In the genomic region with DNA sequence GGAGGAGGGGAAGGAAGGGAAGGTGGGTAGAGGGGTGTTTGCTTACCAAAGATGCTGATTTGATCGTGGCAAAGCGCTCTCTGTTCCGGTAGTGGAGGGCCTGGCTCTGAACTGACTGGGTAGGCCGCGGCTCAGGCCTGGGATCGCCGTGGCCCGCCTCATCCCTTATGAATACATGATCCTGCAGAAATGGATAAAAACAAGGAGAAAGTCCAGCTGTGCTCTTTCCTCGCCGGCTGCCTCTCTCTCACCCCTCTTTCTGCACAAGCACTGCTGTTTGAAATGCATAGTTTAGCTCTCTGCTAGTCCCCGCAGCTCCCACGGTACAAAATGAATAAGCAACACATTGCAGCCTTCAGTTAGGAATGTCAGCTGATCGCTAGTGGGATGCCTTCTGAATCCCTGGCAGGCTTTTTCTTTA, we compare ENCODE assay signal across 9 cellular contexts. TPM values are rescaled to one million over a fixed set of nuclear protein-coding genes. Genes with fewer than 3 reads are reported as not detected.
A peak's percentile ranks its signal among the peaks of the same experiment; 100 is the strongest.
DNase-seq lines count a peak whose midpoint lies in the region; ATAC-seq and TF ChIP-seq lines count a peak whose summit lies in the region.
"Had no signal": no experiment of that assay in that cellular context is flagged by ENCODE, and none has a peak within 500 bp of the region (broad histone marks: within the 10 kb centered on the region; RNA-seq: fewer than 3 reads in every experiment).

No MANE protein-coding gene starts in this region.

- no TSS peak for BruUV-seq in A673 (replicated peaks; lab: Mats Ljungman, UMichigan)

- H3K4me1 ChIP-seq in A673 (ENCODE audit: insufficient read depth, low read length, poor library complexity, severe bottlenecking): no peaks in the 10 kb centered on the region

- TF ChIP-seq CTCF in nephron (IDR thresholded peaks at IDR 0.05; ENCODE audit: unreplicated experiment in 3 of 3): no peak
- no peak for TF ChIP-seq CTCF in A673 (conservative IDR thresholded peaks at IDR 0.05; ENCODE audit: low read depth, low read length)

- H3K36me3 ChIP-seq in A673 (ENCODE audit: insufficient read depth, low read length, poor library complexity, severe bottlenecking): no peaks in the 10 kb centered on the region

- no peaks in the 10 kb centered on the region for H3K9me3 ChIP-seq in A673 (ENCODE audit: low read depth, low read length, poor library complexity, severe bottlenecking)

- H3K27me3 ChIP-seq in A673 (replicated peaks; ENCODE audit: insufficient read depth, low read depth, low read length, poor library complexity): no peaks in the 10 kb centered on the region

- POLR2A ChIA-PET in A673 (lab: Charles Lee; ENCODE audit: low non-redundant PET): no interaction called here

- H3K4me3 ChIP-seq in A673 (ENCODE audit: low read depth, low read length, poor library complexity, severe bottlenecking): no peak overlapping the region

- no peaks in the 10 kb centered on the region for H3K27me3 Mint-ChIP-seq in nephron (ENCODE audit: low read depth)
- H3K27me3 Mint-ChIP-seq in activated T-cell treated with anti-CD3 and anti-CD28 coated beads, Interleukin-2, amount 50 U/mL, for 72 hours (ENCODE audit: low read depth): no peaks in the 10 kb centered on the region
- H3K27me3 Mint-ChIP-seq: dendritic cell treated with granulocyte-macrophage colony-stimulating factor and Interleukin-4, amounts not matched to agents 40 ng/mL and 50 ng/mL, for 4 days had no signal

- H3K4me1 Mint-ChIP-seq in nephron: peaks cover 62% of the 10 kb centered on the region
- H3K4me1 Mint-ChIP-seq in activated T-cell treated with anti-CD3 and anti-CD28 coated beads, Interleukin-2, amount 50 U/mL, for 72 hours (ENCODE audit: low read depth): peaks cover 4% of the 10 kb centered on the region

- no peaks in the 10 kb centered on the region for H3K36me3 Mint-ChIP-seq in nephron (ENCODE audit: low read depth)
- no peaks in the 10 kb centered on the region for H3K36me3 Mint-ChIP-seq in activated T-cell treated with anti-CD3 and anti-CD28 coated beads, Interleukin-2, amount 50 U/mL, for 72 hours (ENCODE audit: insufficient read depth in 2 of 2)

- H3K27ac Mint-ChIP-seq in nephron: peak overlapping the region; percentile 99
- no peak overlapping the region for H3K27ac Mint-ChIP-seq in activated T-cell treated with anti-CD3 and anti-CD28 coated beads, Interleukin-2, amount 50 U/mL, for 72 hours
- H3K27ac Mint-ChIP-seq: dendritic cell treated with granulocyte-macrophage colony-stimulating factor and Interleukin-4, amounts not matched to agents 40 ng/mL and 50 ng/mL, for 4 days had no signal

- intact Hi-C loops in A673 (cut with micrococcal nuclease; ENCODE audit: unreplicated experiment): no loop called here

- peak; percentile 36 for DNase-seq in AG08395 (ENCODE audit: low spot score)
- DNase-seq in NCI-H748 (lab: John Stamatoyannopoulos, UW; ENCODE audit: unreplicated experiment): peak; percentile 86
- peak; percentile 29 for DNase-seq in fibroblast of gingiva (ENCODE audit: low read depth)
- DNase-seq in A673 (ENCODE audit: low spot score): no peak
- no peak for DNase-seq in NCI-H187 treated with DMSO at 0.1 percent for 48 hours (lab: John Stamatoyannopoulos, UW)
- no peak for DNase-seq in epidermal melanocyte (ENCODE audit: insufficient read length, low spot score)
- no peak for DNase-seq in activated T-cell treated with anti-CD3 and anti-CD28 coated beads, Interleukin-2, amount 50 U/mL, for 72 hours

- peak overlapping the region; percentile 84 to 92 (median 91) for H3K4me3 Mint-ChIP-seq in nephron
- H3K4me3 Mint-ChIP-seq in activated T-cell treated with anti-CD3 and anti-CD28 coated beads, Interleukin-2, amount 50 U/mL, for 72 hours: no peak overlapping the region
- H3K4me3 Mint-ChIP-seq: dendritic cell treated with granulocyte-macrophage colony-stimulating factor and Interleukin-4, amounts not matched to agents 40 ng/mL and 50 ng/mL, for 4 days had no signal

- CTCF ChIA-PET in A673 (lab: Charles Lee): no interaction called here

- ATAC-seq in activated T-cell treated with anti-CD3 and anti-CD28 coated beads, Interleukin-2, amount 50 U/mL, for 72 hours (replicated peaks in 1 of 2): no peak

- no peak overlapping the region for H3K27ac ChIP-seq in A673 (ENCODE audit: low read depth, low read length, poor library complexity, severe bottlenecking)

- no peaks in the 10 kb centered on the region for H3K9me3 Mint-ChIP-seq in nephron
- no peaks in the 10 kb centered on the region for H3K9me3 Mint-ChIP-seq in activated T-cell treated with anti-CD3 and anti-CD28 coated beads, Interleukin-2, amount 50 U/mL, for 72 hours
- H3K9me3 Mint-ChIP-seq: dendritic cell treated with granulocyte-macrophage colony-stimulating factor and Interleukin-4, amounts not matched to agents 40 ng/mL and 50 ng/mL, for 4 days had no signal

RNA-seq across cellular contexts. Expression of a gene that starts 53.8 kb away (rescaled TPM):
- 312 TPM in 2 replicates for total RNA-seq in A673 (2021)
- total RNA-seq in activated T-cell treated with anti-CD3 and anti-CD28 coated beads, Interleukin-2, amount 50 U/mL, for 72 hours: 10 to 100 TPM; 93.4 to 99.5 TPM

Comparison
In these comparisons a context has a peak if more than half of its experiments do, and no peak if none do; other contexts are left out.
1. DNase-seq: peak in AG08395 (single experiment), NCI-H748 (single experiment) and fibroblast of gingiva (single experiment); none in A673 (single experiment), NCI-H187 treated with DMSO at 0.1 percent for 48 hours (single experiment), epidermal melanocyte (single experiment) and activated T-cell treated with anti-CD3 and anti-CD28 coated beads, Interleukin-2, amount 50 U/mL, for 72 hours (0 of 2).
2. H3K4me3 Mint-ChIP-seq: peak in nephron (3 of 3); none in activated T-cell treated with anti-CD3 and anti-CD28 coated beads, Interleukin-2, amount 50 U/mL, for 72 hours (0 of 2).